ENCODE assay signal across 25 cellular contexts in genomic region chr4:21964762-21965319, GRCh38. TPM values are rescaled to one million over a fixed set of nuclear protein-coding genes. Genes with fewer than 3 reads are reported as not detected.
DNase-seq lines count a peak whose midpoint lies in the region; ATAC-seq and TF ChIP-seq lines count a peak whose summit lies in the region.
"Had no signal": no experiment of that assay in that cellular context is flagged by ENCODE, and none has a peak within 500 bp of the region (broad histone marks: within the 10 kb centered on the region; RNA-seq: fewer than 3 reads in every experiment).

No MANE protein-coding gene starts in this region.

- no peak overlapping the region for H3K27ac Mint-ChIP-seq in neural progenitor cell
- H3K27ac Mint-ChIP-seq: B cell; CD14-positive monocyte; CD4-positive, alpha-beta memory T cell; CD4-positive, CD25-positive, alpha-beta regulatory T cell; CD8-positive, alpha-beta memory T cell had no signal

- H3K9me3 Mint-ChIP-seq in neural progenitor cell, result no peaks in the 10 kb centered on the region

- H4K20me1 ChIP-seq in neural progenitor cell (ENCODE audit: low read depth), result no peaks in the 10 kb centered on the region
- H4K20me1 ChIP-seq: BLaER1 treated with 17β-estradiol and CSF1 and Interleukin-3, amounts not matched to agents 10 nM and 100 nM had no signal

- DNase-seq in middle frontal gyrus (ENCODE audit: extremely low spot score, low spot score) (peak; percentile 46), putamen (ENCODE audit: low spot score) (peak; percentile 66), C1 segment of cervical spinal cord (lab: John Stamatoyannopoulos, UW) (no peak), neural progenitor cell (ENCODE audit: low spot score) (no peak)
- DNase-seq: 8988T; ACHN; CD4-positive, alpha-beta memory T cell; CD4-positive, CD25-positive, alpha-beta regulatory T cell; CD8-positive, alpha-beta memory T cell; COR-L47; DMS 273 treated with DMSO at 0.1 percent for 48 hours; DMS153; DMS53; DMS79; DND-41; EL; GDM1 had no signal

- H3K36me3 ChIP-seq in neural progenitor cell, result no peaks in the 10 kb centered on the region
- H3K36me3 ChIP-seq: BLaER1 treated with 17β-estradiol and CSF1 and Interleukin-3, amounts not matched to agents 10 nM and 100 nM had no signal

- no peak overlapping the region for H3K27ac ChIP-seq in neural progenitor cell
- H3K27ac ChIP-seq: BLaER1 treated with 17β-estradiol and CSF1 and Interleukin-3, amounts not matched to agents 10 nM and 100 nM had no signal

- no peaks in the 10 kb centered on the region for H3F3A ChIP-seq in neural progenitor cell (ENCODE audit: low read depth)

- H3K36me3 Mint-ChIP-seq in neural progenitor cell, result no peaks in the 10 kb centered on the region
- H3K36me3 Mint-ChIP-seq: CD14-positive monocyte; CD4-positive, alpha-beta memory T cell; CD4-positive, CD25-positive, alpha-beta regulatory T cell; CD8-positive, alpha-beta memory T cell had no signal

- H3K79me2 ChIP-seq in neural progenitor cell (ENCODE audit: low read depth), result no peaks in the 10 kb centered on the region

- H3K4me3 ChIP-seq in neural progenitor cell, result no peak overlapping the region
- H3K4me3 ChIP-seq: BLaER1 treated with 17β-estradiol and CSF1 and Interleukin-3, amounts not matched to agents 10 nM and 100 nM; GM12878 had no signal

- H3K4me3 Mint-ChIP-seq in neural progenitor cell, result no peak overlapping the region
- H3K4me3 Mint-ChIP-seq: B cell; CD14-positive monocyte; CD4-positive, alpha-beta memory T cell; CD4-positive, CD25-positive, alpha-beta regulatory T cell; CD8-positive, alpha-beta memory T cell had no signal

- no peaks in the 10 kb centered on the region for H3K9me3 ChIP-seq in neural progenitor cell (ENCODE audit: low read depth)
- H3K9me3 ChIP-seq: BLaER1 treated with 17β-estradiol and CSF1 and Interleukin-3, amounts not matched to agents 10 nM and 100 nM had no signal

- no peaks in the 10 kb centered on the region for H3K4me1 ChIP-seq in neural progenitor cell
- H3K4me1 ChIP-seq: BLaER1 treated with 17β-estradiol and CSF1 and Interleukin-3, amounts not matched to agents 10 nM and 100 nM had no signal

- TF ChIP-seq CTCF in neural progenitor cell (IDR thresholded peaks at IDR 0.05), result no peak

- H3K4me2 ChIP-seq in neural progenitor cell, result no peak overlapping the region
- H3K4me2 ChIP-seq: BLaER1 treated with 17β-estradiol and CSF1 and Interleukin-3, amounts not matched to agents 10 nM and 100 nM had no signal

- no peak overlapping the region for H2AFZ ChIP-seq in neural progenitor cell (replicated peaks)

- H3K27me3 Mint-ChIP-seq in neural progenitor cell (ENCODE audit: insufficient read depth, low read depth), result peaks cover 4% of the 10 kb centered on the region
- H3K27me3 Mint-ChIP-seq: B cell; CD4-positive, alpha-beta memory T cell; CD4-positive, CD25-positive, alpha-beta regulatory T cell; CD8-positive, alpha-beta memory T cell had no signal

- ATAC-seq in HG02840 (IDR thresholded peaks at IDR 0.05; ENCODE audit: low FRiP score, unreplicated experiment), result no peak
- ATAC-seq: GM12878 had no signal

- H3K4me1 Mint-ChIP-seq in neural progenitor cell, result no peaks in the 10 kb centered on the region
- H3K4me1 Mint-ChIP-seq: B cell; CD14-positive monocyte; CD4-positive, alpha-beta memory T cell; CD4-positive, CD25-positive, alpha-beta regulatory T cell; CD8-positive, alpha-beta memory T cell had no signal

- no peaks in the 10 kb centered on the region for H3K27me3 ChIP-seq in neural progenitor cell
- H3K27me3 ChIP-seq: BLaER1 treated with 17β-estradiol and CSF1 and Interleukin-3, amounts not matched to agents 10 nM and 100 nM had no signal

- no peak overlapping the region for H3K9ac ChIP-seq in neural progenitor cell
- H3K9ac ChIP-seq: BLaER1 treated with 17β-estradiol and CSF1 and Interleukin-3, amounts not matched to agents 10 nM and 100 nM had no signal

RNA-seq across cellular contexts. Expression of gene KCNIP4, which starts 16.3 kb away (rescaled TPM):
- total RNA-seq in neural progenitor cell (ENCODE audit: low replicate concordance), result 0.39 TPM in 1 of 2 replicates, not detected in the other
- total RNA-seq: A673; B cell; CD4-positive, alpha-beta memory T cell; CD4-positive, CD25-positive, alpha-beta regulatory T cell; CD8-positive, alpha-beta memory T cell; Daoy; G401; GM12878 had no signal

Comparison
In these comparisons a context has a peak if more than half of its experiments do, and no peak if none do; other contexts are left out.
1. DNase-seq: peak in middle frontal gyrus (single experiment) and putamen (single experiment); none in C1 segment of cervical spinal cord (0 of 14) and neural progenitor cell (single experiment).